Comparison of ENCODE assay signal across 9 cellular contexts in the genomic region with DNA sequence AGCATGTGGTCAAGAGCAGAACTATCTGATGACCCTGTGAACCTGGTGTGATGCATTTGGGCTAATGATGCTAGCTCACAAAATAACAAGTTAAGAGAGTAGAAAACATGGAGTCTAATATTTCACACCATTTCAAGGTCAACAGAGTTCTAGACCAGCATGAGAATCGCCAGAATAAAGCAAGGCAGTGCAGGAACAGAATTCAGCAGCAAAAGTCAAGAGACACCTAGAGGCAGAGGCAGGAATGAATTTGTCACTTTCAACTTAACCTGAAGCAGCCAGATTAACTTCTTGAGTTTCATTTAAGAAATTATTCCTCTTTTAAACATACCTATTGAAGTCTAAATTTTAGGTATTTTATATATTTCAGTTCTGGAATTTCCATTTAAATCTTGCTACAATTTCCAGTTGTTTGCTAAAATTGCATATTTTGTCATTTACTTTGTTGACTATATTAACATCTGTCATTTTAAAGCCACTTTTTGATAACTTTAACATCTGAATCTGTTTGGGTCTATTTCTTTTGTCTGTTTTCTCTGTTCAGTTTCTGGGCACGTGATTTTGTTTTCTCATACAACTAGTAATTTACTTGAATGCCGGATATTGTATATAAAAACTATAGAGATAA. TPM values are rescaled to one million over a fixed set of nuclear protein-coding genes. Genes with fewer than 3 reads are reported as not detected.
A peak's percentile ranks its signal among the peaks of the same experiment; 100 is the strongest.
DNase-seq lines count a peak whose midpoint lies in the region; ATAC-seq, FAIRE-seq and TF ChIP-seq lines count a peak whose summit lies in the region.
"Had no signal": no experiment of that assay in that cellular context is flagged by ENCODE, and none has a peak within 500 bp of the region (broad histone marks: within the 10 kb centered on the region; RNA-seq: fewer than 3 reads in every experiment).

No MANE protein-coding gene starts in this region.

- no peaks in the 10 kb centered on the region for H3K36me3 ChIP-seq in gastroesophageal sphincter

- no peak for TF ChIP-seq EP300 in gastroesophageal sphincter (IDR thresholded peaks at IDR 0.05)

- H3K27me3 ChIP-seq in gastroesophageal sphincter = peaks cover 11% of the 10 kb centered on the region

- H3K9me3 ChIP-seq in gastroesophageal sphincter = no peaks in the 10 kb centered on the region

- H3K4me3 ChIP-seq in choroid plexus epithelial cell (ENCODE audit: low read depth, low read length) = no peak overlapping the region
- H3K4me3 ChIP-seq in gastroesophageal sphincter = no peak overlapping the region

- WGBS in gastroesophageal sphincter (ENCODE audit: low coverage in 1 of 2), 2 donors = 39 to 52% methylated on average over 3 of the region's 3 CpGs

- H3K27ac ChIP-seq in 22Rv1 = no peak overlapping the region
- no peak overlapping the region for H3K27ac ChIP-seq in gastroesophageal sphincter

- ATAC-seq in gastroesophageal sphincter = no peak

- no peaks in the 10 kb centered on the region for H3K4me1 ChIP-seq in gastroesophageal sphincter

- peak; percentile 52 for FAIRE-seq in GM12891 (lab: Jason Lieb, UNC)

- TF ChIP-seq CTCF in 22Rv1 (IDR thresholded peaks at IDR 0.05) (peak; percentile 84), choroid plexus epithelial cell (conservative IDR thresholded peaks at IDR 0.05; ENCODE audit: low read depth, low read length) (peak; percentile 70), gastroesophageal sphincter (IDR thresholded peaks at IDR 0.05) (no peak)

- DNase-seq in GM12891 (ENCODE audit: insufficient read length, low spot score) (peak; percentile 17), LoVo (ENCODE audit: low spot score) (peak; percentile 40), choroid plexus epithelial cell (ENCODE audit: low read depth) (peak; percentile 45), NOMO-1 (lab: John Stamatoyannopoulos, UW; ENCODE audit: unreplicated experiment in 2 of 2) (no peak), NCI-H1694 (lab: John Stamatoyannopoulos, UW) (no peak), NCI-H226 (no peak)
- DNase-seq: activated CD4-positive, alpha-beta T cell treated with anti-CD3 and anti-CD28 coated beads for 4 hours had no signal

- TF ChIP-seq POLR2A in GM12891 (IDR thresholded peaks at IDR 0.05; ENCODE audit: low read depth, low read length) (no peak), gastroesophageal sphincter (IDR thresholded peaks at IDR 0.05) (no peak)

TF ChIP-seq in GM12891, 5 proteins besides CTCF, POLR2A, EP300 and RAD21:
- TF ChIP-seq SPI1 (IDR thresholded peaks at IDR 0.05; ENCODE audit: low read depth, low read length) (no peak), POU2F2 (IDR thresholded peaks at IDR 0.05; ENCODE audit: low read depth, low read length) (no peak), TAF1 (IDR thresholded peaks at IDR 0.05; ENCODE audit: low read depth, low read length) (no peak), PAX5 (IDR thresholded peaks at IDR 0.05; ENCODE audit: insufficient read depth, low read length, severe bottlenecking) (no peak), POLR2AphosphoS5 (IDR thresholded peaks at IDR 0.05; ENCODE audit: low read depth, low read length) (no peak)

RNA-seq across cellular contexts. Expression of a gene that starts 44.2 kb away (rescaled TPM):
- polyA plus RNA-seq in GM12891 (2012; ENCODE audit: low read depth, missing spikeins) = not detected
- total RNA-seq in gastroesophageal sphincter = not detected

Comparison
In these comparisons a context has a peak if more than half of its experiments do, and no peak if none do; other contexts are left out.
1. CTCF ChIP-seq: peak in 22Rv1 (single experiment) and choroid plexus epithelial cell (single experiment); none in gastroesophageal sphincter (0 of 4).
2. DNase-seq: peak in GM12891 (single experiment), LoVo (single experiment) and choroid plexus epithelial cell (single experiment); none in NOMO-1 (0 of 2), NCI-H1694 (single experiment) and NCI-H226 (single experiment).